ENCODE assay signal across 20 cellular contexts in genomic region chr2:116142828-116143227, GRCh38.
A peak's percentile ranks its signal among the peaks of the same experiment; 100 is the strongest.
DNase-seq lines count a peak whose midpoint lies in the region; FAIRE-seq and TF ChIP-seq lines count a peak whose summit lies in the region.
"Had no signal": no experiment of that assay in that cellular context is flagged by ENCODE, and none has a peak within 500 bp of the region (broad histone marks: within the 10 kb centered on the region; RNA-seq: fewer than 3 reads in every experiment).

No MANE protein-coding gene starts in this region.

- H3K79me1 ChIP-seq in H1 (ENCODE audit: low read depth, low read length) (no peaks in the 10 kb centered on the region), neuronal stem cell (ENCODE audit: low read depth, low read length) (no peaks in the 10 kb centered on the region)

- WGBS in H1 (ENCODE audit: extremely low coverage in 1 of 2, insufficient coverage in 1 of 2, insufficient read length in 1 of 2, insufficient replicate concordance in 2 of 2, low coverage in 1 of 2, low lambda C conversion rate in 2 of 2, missing lambda C conversion rate in 1 of 2), 2 experiments = 6% methylated on average over 5 of the region's 5 CpGs; no CpG with 5 or more reads in 1 of the 2 experiments
- WGBS in iPS DF 6.9 (ENCODE audit: insufficient coverage, insufficient read length) = no CpG with 5 or more reads among the region's 5 CpGs
- no CpG with 5 or more reads among the region's 5 CpGs for WGBS in neuronal stem cell (ENCODE audit: extremely low coverage in 2 of 2, insufficient read length in 2 of 2, insufficient replicate concordance in 1 of 2), 2 donors

- H4K5ac ChIP-seq in H1 (ENCODE audit: insufficient read length, low read depth, low read length) = no peak overlapping the region

- no peak for TF ChIP-seq POLR2A in H1 (IDR thresholded peaks at IDR 0.05; ENCODE audit: control extremely low read depth in 1 of 2, low read depth in 2 of 2, low read length in 2 of 2)

- H2AK5ac ChIP-seq in H1 (ENCODE audit: low read depth, low read length) (no peak overlapping the region), neuronal stem cell (ENCODE audit: low read depth, low read length) (no peak overlapping the region)

- no peaks in the 10 kb centered on the region for H3K27me3 Mint-ChIP-seq in T-helper 1 cell treated with Interleukin-12 subunit alpha and Interleukin-12 subunit beta and Interleukin-4 antibody, amounts not matched to agents 30 μg/mL and 1 μg/mL, for 36 hours (ENCODE audit: low read depth)
- H3K27me3 Mint-ChIP-seq: CD4-positive, alpha-beta T cell; IgD-negative memory B cell had no signal

- H3K4ac ChIP-seq in H1 (replicated peaks; ENCODE audit: insufficient read length, low read depth, low read length) (no peak overlapping the region), neuronal stem cell (ENCODE audit: low read length) (no peak overlapping the region)

- H3K4me2 ChIP-seq in H1 (ENCODE audit: insufficient read depth in 1 of 2, low read depth in 2 of 2, low read length in 2 of 2) (no peak overlapping the region), neuronal stem cell (ENCODE audit: insufficient read depth, low read length, poor library complexity, severe bottlenecking) (no peak overlapping the region)
- H3K4me2 ChIP-seq: A549 had no signal

- H3K18ac ChIP-seq in H1 (ENCODE audit: extremely low read depth, low read length) (no peak overlapping the region), neuronal stem cell (ENCODE audit: low read length) (no peak overlapping the region)

- H3K23ac ChIP-seq in H1 (ENCODE audit: insufficient read length) (no peak overlapping the region), neuronal stem cell (ENCODE audit: low read depth, low read length, poor library complexity) (no peak overlapping the region)

- H4K8ac ChIP-seq in H1 (ENCODE audit: extremely low read depth, insufficient read depth, low read length) (no peak overlapping the region), neuronal stem cell (ENCODE audit: low read depth, low read length) (no peak overlapping the region)

- TF ChIP-seq CTCF in H1 (IDR thresholded peaks at IDR 0.05; ENCODE audit: control extremely low read depth in 1 of 3, insufficient read depth in 1 of 3, low read depth in 1 of 3, low read length in 3 of 3) = no peak

- H3K14ac ChIP-seq in H1 (ENCODE audit: insufficient read length) (no peak overlapping the region), neuronal stem cell (ENCODE audit: low read length) (no peak overlapping the region)

- H4K91ac ChIP-seq in H1 (replicated peaks; ENCODE audit: insufficient read length, low read length) = no peak overlapping the region
- no peak overlapping the region for H4K91ac ChIP-seq in neuronal stem cell (ENCODE audit: low read depth, low read length, poor library complexity)

- peaks cover 9% of the 10 kb centered on the region for H3K4me1 Mint-ChIP-seq in T-helper 1 cell treated with Interleukin-12 subunit alpha and Interleukin-12 subunit beta and Interleukin-4 antibody, amounts not matched to agents 30 μg/mL and 1 μg/mL, for 36 hours (ENCODE audit: low read depth)

- no peak overlapping the region for H2BK120ac ChIP-seq in H1 (replicated peaks; ENCODE audit: low read depth, low read length)
- no peak overlapping the region for H2BK120ac ChIP-seq in neuronal stem cell (ENCODE audit: low read depth, low read length)

- no peak overlapping the region for H3K4me3 Mint-ChIP-seq in T-helper 1 cell treated with Interleukin-12 subunit alpha and Interleukin-12 subunit beta and Interleukin-4 antibody, amounts not matched to agents 30 μg/mL and 1 μg/mL, for 36 hours
- H3K4me3 Mint-ChIP-seq: CD4-positive, alpha-beta T cell; HFFc6; IgD-negative memory B cell had no signal

- POLR2A ChIA-PET in H1 (lab: Charles Lee; ENCODE audit: partially characterized antibody) = no interaction called here

- no peaks in the 10 kb centered on the region for H3K23me2 ChIP-seq in H1 (ENCODE audit: low read depth, low read length)

- no peaks in the 10 kb centered on the region for H3K79me2 ChIP-seq in H1 (ENCODE audit: control insufficient read depth in 1 of 2, insufficient read depth in 2 of 2, low read length in 2 of 2)

- no peak overlapping the region for H3K9ac ChIP-seq in H1 (replicated peaks in 1 of 4; ENCODE audit: extremely low read depth in 1 of 4, low read depth in 3 of 4, low read length in 3 of 4)
- H3K9ac ChIP-seq in neuronal stem cell (ENCODE audit: low read depth, low read length, poor library complexity) = no peak overlapping the region

- no peak overlapping the region for H2BK20ac ChIP-seq in H1 (ENCODE audit: low read length)

- no peak for DNase-seq in T-helper 1 cell
- DNase-seq in H1 (ENCODE audit: low read depth in 1 of 2, low spot score in 2 of 2) = peak in 1 of 2 experiments; percentile 13
- peak; percentile 16 for DNase-seq in iPS DF 6.9 (ENCODE audit: low read depth, low spot score)
- peak; percentile 9 for DNase-seq in neuronal stem cell (ENCODE audit: low spot score)
- DNase-seq in NOMO-1 treated with DMSO at 0.1 percent for 48 hours (lab: John Stamatoyannopoulos, UW; ENCODE audit: unreplicated experiment) = no peak
- DNase-seq in cortex of kidney (lab: John Stamatoyannopoulos, UW) = no peak
- no peak for DNase-seq in central memory CD4-positive, alpha-beta T cell
- DNase-seq: AML-193; Caco-2; CD4-positive, alpha-beta T cell; DMS153; DMS79; HFFc6 had no signal

- H3K36me3 ChIP-seq in H1 (ENCODE audit: control insufficient read depth in 2 of 4, insufficient read depth in 4 of 4, low read length in 3 of 4) (no peaks in the 10 kb centered on the region), iPS DF 6.9 (ENCODE audit: control insufficient read depth, insufficient read depth, low read length) (no peaks in the 10 kb centered on the region), neuronal stem cell (replicated peaks in 1 of 2; ENCODE audit: control insufficient read depth in 2 of 2, insufficient read depth in 2 of 2, low read length in 2 of 2) (no peaks in the 10 kb centered on the region)

- no peak overlapping the region for H2BK12ac ChIP-seq in H1 (ENCODE audit: low read depth, low read length)
- H2BK12ac ChIP-seq in neuronal stem cell (ENCODE audit: low read length) = no peak overlapping the region

- no peaks in the 10 kb centered on the region for H3K36me3 Mint-ChIP-seq in T-helper 1 cell treated with Interleukin-12 subunit alpha and Interleukin-12 subunit beta and Interleukin-4 antibody, amounts not matched to agents 30 μg/mL and 1 μg/mL, for 36 hours (ENCODE audit: low read depth)
- H3K36me3 Mint-ChIP-seq: IgD-negative memory B cell had no signal

- H4K20me1 ChIP-seq in H1 (replicated peaks in 1 of 2; ENCODE audit: control insufficient read depth in 1 of 2, insufficient read depth in 2 of 2, low read length in 2 of 2) = peaks cover 0 to 2% of the 10 kb centered on the region in 2 experiments

- H2BK5ac ChIP-seq in H1 (ENCODE audit: low read depth, low read length) = no peak overlapping the region
- H2BK5ac ChIP-seq in neuronal stem cell (ENCODE audit: low read length) = no peak overlapping the region

- TF ChIP-seq RAD21 in H1 (IDR thresholded peaks at IDR 0.05 in 1 of 2, conservative IDR thresholded peaks at IDR 0.05 in 1 of 2; ENCODE audit: low read depth in 2 of 2, low read length in 2 of 2) = no peak

- peak overlapping the region; percentile 50 for H3K27ac Mint-ChIP-seq in T-helper 1 cell treated with Interleukin-12 subunit alpha and Interleukin-12 subunit beta and Interleukin-4 antibody, amounts not matched to agents 30 μg/mL and 1 μg/mL, for 36 hours
- H3K27ac Mint-ChIP-seq: CD4-positive, alpha-beta T cell; HFFc6; IgD-negative memory B cell had no signal

- peaks cover 29% of the 10 kb centered on the region for H3K9me3 Mint-ChIP-seq in T-helper 1 cell treated with Interleukin-12 subunit alpha and Interleukin-12 subunit beta and Interleukin-4 antibody, amounts not matched to agents 30 μg/mL and 1 μg/mL, for 36 hours

- H3K9me3 ChIP-seq in H1 (ENCODE audit: insufficient read depth in 2 of 2, low read depth in 1 of 2, low read length in 1 of 2) (0 out of 4 replicates have a peak, but pooled peaks cover 0 to 3% of the 10 kb centered on the region in 2 experiments), iPS DF 6.9 (ENCODE audit: control insufficient read depth, insufficient read depth, low read length) (no peaks in the 10 kb centered on the region), neuronal stem cell (replicated peaks in 1 of 2; ENCODE audit: control insufficient read depth in 2 of 2, insufficient read depth in 1 of 2, low read depth in 1 of 2, low read length in 2 of 2) (no peaks in the 10 kb centered on the region)
- H3K9me3 ChIP-seq: A549, Caco-2 had no signal

- TF ChIP-seq EP300 in H1 (IDR thresholded peaks at IDR 0.05; ENCODE audit: borderline replicate concordance in 1 of 2, low read depth in 2 of 2, low read length in 2 of 2) = no peak

- H2BK15ac ChIP-seq in H1 (ENCODE audit: low read length) (no peak overlapping the region), neuronal stem cell (ENCODE audit: low read length) (no peak overlapping the region)

- H3K4me3 ChIP-seq in H1 (ENCODE audit: extremely low read depth in 1 of 4, insufficient read depth in 2 of 4, low read depth in 3 of 4, low read length in 4 of 4) (no peak overlapping the region), iPS DF 6.9 (ENCODE audit: low read length) (no peak overlapping the region), neuronal stem cell (ENCODE audit: low read length in 2 of 2) (no peak overlapping the region)
- H3K4me3 ChIP-seq: A549, GM12878 had no signal

- peak; percentile 83 for FAIRE-seq in H1 (lab: Jason Lieb, UNC)
- FAIRE-seq: A549, GM12878, HepG2 had no signal

- H3K27me3 ChIP-seq in H1 (replicated peaks in 1 of 4; ENCODE audit: control insufficient read depth in 3 of 4, extremely low read depth in 1 of 4, insufficient read depth in 3 of 4, low read length in 3 of 4) (peaks cover 69 to 96% (median 83%) of the 10 kb centered on the region in 4 experiments), iPS DF 6.9 (ENCODE audit: control insufficient read depth, insufficient read depth, low read length) (peaks cover 40% of the 10 kb centered on the region), neuronal stem cell (ENCODE audit: control insufficient read depth in 3 of 3, insufficient read depth in 3 of 3, low read depth in 1 of 3, low read length in 3 of 3) (no peaks in the 10 kb centered on the region)

- H2AFZ ChIP-seq in H1 (ENCODE audit: low read length) = no peak overlapping the region
- H2AFZ ChIP-seq in neuronal stem cell (ENCODE audit: low read length) = no peak overlapping the region

- H3K56ac ChIP-seq in H1 (replicated peaks; ENCODE audit: insufficient read length, low read depth, low read length) = no peak overlapping the region

- no peak overlapping the region for H3K27ac ChIP-seq in H1 (ENCODE audit: low read depth, low read length)
- H3K27ac ChIP-seq in iPS DF 6.9 (ENCODE audit: low read length) = no peak overlapping the region
- H3K27ac ChIP-seq in neuronal stem cell (replicated peaks; ENCODE audit: low read length) = no peak overlapping the region
- H3K27ac ChIP-seq: 22Rv1, A549, C4-2B had no signal

- CTCF ChIA-PET in H1 (lab: Charles Lee; ENCODE audit: partially characterized antibody) = interaction anchor here (1.1 to 1.6 kb wide), 2 partner anchors 27 to 44 kb away, joined by 3 read pairs; no protein-coding TSS in a partner anchor

- H3K4me1 ChIP-seq in H1 (replicated peaks in 1 of 4; ENCODE audit: control insufficient read depth in 3 of 4, insufficient read depth in 4 of 4, low read length in 3 of 4) (no peaks in the 10 kb centered on the region), iPS DF 6.9 (ENCODE audit: control insufficient read depth, insufficient read depth, low read length) (0 out of 2 replicates have a peak, but pooled peaks cover 1% of the 10 kb centered on the region), neuronal stem cell (ENCODE audit: control insufficient read depth in 2 of 2, insufficient read depth in 1 of 2, low read depth in 1 of 2, low read length in 2 of 2) (peaks cover 0 to 1% of the 10 kb centered on the region in 2 donors)
- H3K4me1 ChIP-seq: A549, Caco-2 had no signal

Comparison
In these comparisons a context has a peak if more than half of its experiments do, and no peak if none do; other contexts are left out.
1. DNase-seq: peak in iPS DF 6.9 (single experiment) and neuronal stem cell (single experiment); none in T-helper 1 cell (0 of 5), NOMO-1 treated with DMSO at 0.1 percent for 48 hours (single experiment), cortex of kidney (single experiment) and central memory CD4-positive, alpha-beta T cell (single experiment).